Comparison of ENCODE assay signal across 15 cellular contexts in the genomic region with DNA sequence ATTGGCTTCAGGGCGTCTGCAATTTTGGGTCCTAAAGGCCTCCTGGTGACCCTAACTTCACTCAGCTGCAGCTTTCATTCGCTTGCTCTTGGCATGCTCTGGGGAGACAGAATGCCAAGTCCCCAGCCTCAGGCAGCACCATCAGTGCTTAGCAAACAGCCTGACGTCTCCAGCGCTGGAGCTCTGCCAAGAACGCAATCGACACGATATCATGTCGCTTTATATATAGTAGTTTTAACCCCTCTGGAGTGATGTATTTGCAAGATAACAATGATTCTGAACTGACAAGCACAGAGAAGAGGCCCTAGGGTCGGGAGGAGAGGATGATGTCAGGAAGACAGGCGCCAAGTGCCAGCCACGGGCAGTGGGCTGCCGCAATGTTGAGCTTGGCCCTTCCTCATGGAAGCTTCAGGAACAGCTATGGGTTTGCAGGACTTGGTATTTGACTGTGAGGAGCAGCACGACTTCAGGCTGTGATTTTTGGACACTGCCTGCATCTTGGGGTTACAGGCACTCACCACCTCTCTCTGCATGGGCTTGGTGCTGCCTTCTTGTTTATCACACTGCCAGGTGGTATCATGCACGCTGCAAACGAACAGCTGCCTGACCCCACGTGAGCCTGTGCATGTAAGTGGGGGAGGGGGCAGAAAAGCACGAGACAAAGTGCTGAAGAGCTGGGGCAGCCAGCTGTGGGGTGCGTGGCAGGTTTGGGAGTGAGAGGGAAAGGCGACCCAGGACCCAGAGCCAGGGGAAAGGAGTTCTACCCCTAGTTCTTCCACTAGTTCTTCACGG. TPM values are rescaled to one million over a fixed set of nuclear protein-coding genes. Genes with fewer than 3 reads are reported as not detected.
A peak's percentile ranks its signal among the peaks of the same experiment; 100 is the strongest.
DNase-seq lines count a peak whose midpoint lies in the region; ATAC-seq and TF ChIP-seq lines count a peak whose summit lies in the region.
"Had no signal": no experiment of that assay in that cellular context is flagged by ENCODE, and none has a peak within 500 bp of the region (broad histone marks: within the 10 kb centered on the region; RNA-seq: fewer than 3 reads in every experiment).

No MANE protein-coding gene starts in this region.

- CTCF ChIA-PET in CD4-positive, alpha-beta memory T cell (lab: Charles Lee; ENCODE audit: partially characterized antibody): interaction anchor here (1.0 kb wide), 1 partner anchor 142 kb away, joined by 3 read pairs; no protein-coding TSS in a partner anchor

- no peak overlapping the region for H3K9ac ChIP-seq in neuronal stem cell (ENCODE audit: low read depth, low read length, poor library complexity)

- no CpG with 5 or more reads among the region's 20 CpGs for WGBS in neuronal stem cell (ENCODE audit: extremely low coverage in 2 of 2, insufficient read length in 2 of 2, insufficient replicate concordance in 1 of 2), 2 donors

- H3K4me1 ChIP-seq in CD4-positive, alpha-beta memory T cell (ENCODE audit: insufficient read depth, low read length): peaks cover 24% of the 10 kb centered on the region
- H3K4me1 ChIP-seq in neuronal stem cell (ENCODE audit: control insufficient read depth in 2 of 2, insufficient read depth in 1 of 2, low read depth in 1 of 2, low read length in 2 of 2): no peaks in the 10 kb centered on the region
- H3K4me1 ChIP-seq: heart right ventricle had no signal

- H2BK5ac ChIP-seq in neuronal stem cell (ENCODE audit: low read length): no peak overlapping the region

- no peaks in the 10 kb centered on the region for H3K36me3 Mint-ChIP-seq in CD4-positive, alpha-beta memory T cell
- H3K36me3 Mint-ChIP-seq: activated CD8-positive, alpha-beta memory T cell treated with anti-CD3 and anti-CD28 coated beads, Interleukin-2, amount 10 ng/mL, durations not matched to agents 7 days and 5 days had no signal

- H3K14ac ChIP-seq in neuronal stem cell (ENCODE audit: low read length): no peak overlapping the region

- H3K4me2 ChIP-seq in neuronal stem cell (ENCODE audit: insufficient read depth, low read length, poor library complexity, severe bottlenecking): no peak overlapping the region

- H3K9me3 Mint-ChIP-seq in CD4-positive, alpha-beta memory T cell: no peaks in the 10 kb centered on the region

- no peak overlapping the region for H4K91ac ChIP-seq in neuronal stem cell (ENCODE audit: low read depth, low read length, poor library complexity)

- no peak overlapping the region for H2BK120ac ChIP-seq in neuronal stem cell (ENCODE audit: low read depth, low read length)

- H2AFZ ChIP-seq in neuronal stem cell (ENCODE audit: low read length): no peak overlapping the region

- no peak overlapping the region for H3K23ac ChIP-seq in neuronal stem cell (ENCODE audit: low read depth, low read length, poor library complexity)

- H3K4ac ChIP-seq in neuronal stem cell (ENCODE audit: low read length): no peak overlapping the region

- H3K36me3 ChIP-seq in CD4-positive, alpha-beta memory T cell (ENCODE audit: insufficient read depth, low read length): no peaks in the 10 kb centered on the region
- H3K36me3 ChIP-seq in neuronal stem cell (replicated peaks in 1 of 2; ENCODE audit: control insufficient read depth in 2 of 2, insufficient read depth in 2 of 2, low read length in 2 of 2): peaks cover 47 to 53% of the 10 kb centered on the region in 2 donors
- H3K36me3 ChIP-seq: heart right ventricle, tibial artery had no signal

- H4K8ac ChIP-seq in neuronal stem cell (ENCODE audit: low read depth, low read length): no peak overlapping the region

- H3K79me1 ChIP-seq in neuronal stem cell (ENCODE audit: low read depth, low read length): peaks cover 4% of the 10 kb centered on the region

- no peaks in the 10 kb centered on the region for H3K9me3 ChIP-seq in CD4-positive, alpha-beta memory T cell (ENCODE audit: control insufficient read depth in 1 of 2, low read length in 2 of 2)
- H3K9me3 ChIP-seq in neuronal stem cell (replicated peaks in 1 of 2; ENCODE audit: control insufficient read depth in 2 of 2, insufficient read depth in 1 of 2, low read depth in 1 of 2, low read length in 2 of 2): peaks cover 0 to 2% of the 10 kb centered on the region in 2 donors
- H3K9me3 ChIP-seq: heart right ventricle, tibial artery had no signal

- no peak overlapping the region for H3K4me3 ChIP-seq in CD4-positive, alpha-beta memory T cell (ENCODE audit: low read length in 2 of 2)
- H3K4me3 ChIP-seq in dorsolateral prefrontal cortex: peak overlapping the region in 1 of 59 donors; percentile 8
- peak overlapping the region in 1 of 2 donors; percentile 33 for H3K4me3 ChIP-seq in neuronal stem cell (ENCODE audit: low read length in 2 of 2)
- H3K4me3 ChIP-seq: heart right ventricle, tibial artery had no signal

- no peak overlapping the region for H2AK5ac ChIP-seq in neuronal stem cell (ENCODE audit: low read depth, low read length)

- H3K4me3 Mint-ChIP-seq in CD4-positive, alpha-beta memory T cell: peak overlapping the region in 6 of 8 donors; percentile 12 to 82 (median 56)
- H3K4me3 Mint-ChIP-seq: activated CD8-positive, alpha-beta memory T cell treated with anti-CD3 and anti-CD28 coated beads, Interleukin-2, amount 10 ng/mL, durations not matched to agents 7 days and 5 days had no signal

- intact Hi-C loops in CD4-positive, alpha-beta memory T cell (cut with micrococcal nuclease): no loop called here
- intact Hi-C loops in dorsolateral prefrontal cortex (cut with DNase I): no loop called here

- no peak overlapping the region for H3K27ac ChIP-seq in CD4-positive, alpha-beta memory T cell (ENCODE audit: low read depth, low read length)
- H3K27ac ChIP-seq in dorsolateral prefrontal cortex (peak overlapping the region in 55 of 59 donors; percentile 3 to 87 (median 76)), neuronal stem cell (replicated peaks; ENCODE audit: low read length) (no peak overlapping the region)
- H3K27ac ChIP-seq: heart right ventricle, tibial artery had no signal

- no peak for DNase-seq in CD4-positive, alpha-beta memory T cell
- DNase-seq in NCI-H1105 (lab: John Stamatoyannopoulos, UW) (peak; percentile 96), NCI-H510A treated with DMSO at 0.1 percent for 48 hours (lab: John Stamatoyannopoulos, UW) (peak; percentile 40), dorsolateral prefrontal cortex (peak in 9 of 10 donors; percentile 58 to 83 (median 72)), retina (no peak), neuronal stem cell (ENCODE audit: low spot score) (no peak)
- no peak for DNase-seq in stimulated activated CD4-positive, alpha-beta T cell treated with anti-CD3 and anti-CD28 coated beads, Interleukin-12 subunit alpha, Interleukin-12 subunit beta, amount 100 ng/mL, for 4 hours
- DNase-seq: activated CD8-positive, alpha-beta memory T cell treated with anti-CD3 and anti-CD28 coated beads, Interleukin-2, amount 10 ng/mL, durations not matched to agents 7 days and 5 days; effector CD8-positive, alpha-beta T cell; heart right ventricle; tibial artery had no signal

- ATAC-seq in GM21737 (IDR thresholded peaks at IDR 0.05; ENCODE audit: unreplicated experiment): no peak
- ATAC-seq: heart right ventricle had no signal

- POLR2A ChIA-PET in CD4-positive, alpha-beta memory T cell (lab: Charles Lee; ENCODE audit: partially characterized antibody): no interaction called here

- peaks cover 9 to 17% of the 10 kb centered on the region in 2 donors for H3K27me3 Mint-ChIP-seq in CD4-positive, alpha-beta memory T cell

- H3K27me3 ChIP-seq in CD4-positive, alpha-beta memory T cell (ENCODE audit: insufficient read depth, low read length): no peaks in the 10 kb centered on the region
- H3K27me3 ChIP-seq in dorsolateral prefrontal cortex (no peaks in the 10 kb centered on the region), neuronal stem cell (ENCODE audit: control insufficient read depth in 3 of 3, insufficient read depth in 3 of 3, low read depth in 1 of 3, low read length in 3 of 3) (no peaks in the 10 kb centered on the region)

- no peak overlapping the region for H2BK15ac ChIP-seq in neuronal stem cell (ENCODE audit: low read length)

- TF ChIP-seq CTCF in dorsolateral prefrontal cortex (IDR thresholded peaks at IDR 0.05 in 54 of 56, conservative IDR thresholded peaks at IDR 0.05 in 2 of 56; ENCODE audit: low read depth in 1 of 56, partially characterized antibody in 56 of 56): no peak

- no peak overlapping the region for H3K18ac ChIP-seq in neuronal stem cell (ENCODE audit: low read length)

- peaks cover 18 to 31% (median 21%) of the 10 kb centered on the region in 4 donors for H3K4me1 Mint-ChIP-seq in CD4-positive, alpha-beta memory T cell

- peak overlapping the region in 1 of 7 donors; percentile 73 for H3K27ac Mint-ChIP-seq in CD4-positive, alpha-beta memory T cell
- H3K27ac Mint-ChIP-seq: activated CD8-positive, alpha-beta memory T cell treated with anti-CD3 and anti-CD28 coated beads, Interleukin-2, amount 10 ng/mL, durations not matched to agents 7 days and 5 days had no signal

- no peak overlapping the region for H2BK12ac ChIP-seq in neuronal stem cell (ENCODE audit: low read length)

RNA-seq across cellular contexts. Expression of a gene that starts 26.1 kb away (rescaled TPM):
- total RNA-seq in CD4-positive, alpha-beta memory T cell: under 1 TPM; 0.44 to 0.47 TPM
- not detected for polyA plus RNA-seq in CD4-positive, alpha-beta memory T cell
- 100 to 1,000 TPM; 204 to 380 (median 266) TPM for total RNA-seq in dorsolateral prefrontal cortex
- 27.4 TPM for polyA plus RNA-seq in neuronal stem cell (2013, experiment 1 of 2)
- polyA plus RNA-seq in neuronal stem cell (2013, experiment 2 of 2): 27.2 TPM
- total RNA-seq: lung microvascular endothelial cell, pulmonary artery endothelial cell had no signal
- polyA plus RNA-seq: BJ had no signal

RNA-seq across cellular contexts. Expression of a gene that starts 54.2 kb away (rescaled TPM):
- 1 to 10 TPM; 1.2 to 1.5 TPM for total RNA-seq in CD4-positive, alpha-beta memory T cell
- under 1 TPM; 0.43 to 0.79 TPM for polyA plus RNA-seq in CD4-positive, alpha-beta memory T cell
- 1 to 10 TPM in 119 of 120 experiments, under 1 TPM in 1; 0.81 to 5.9 (median 3.3) TPM for total RNA-seq in dorsolateral prefrontal cortex
- polyA plus RNA-seq in neuronal stem cell (2013, experiment 1 of 2): 7.7 TPM
- 7.7 TPM for polyA plus RNA-seq in neuronal stem cell (2013, experiment 2 of 2)

Comparison
In these comparisons a context has a peak if more than half of its experiments do, and no peak if none do; other contexts are left out.
1. DNase-seq: peak in NCI-H1105 (single experiment), NCI-H510A treated with DMSO at 0.1 percent for 48 hours (single experiment) and dorsolateral prefrontal cortex (9 of 10); none in CD4-positive, alpha-beta memory T cell (0 of 5), stimulated activated CD4-positive, alpha-beta T cell treated with anti-CD3 and anti-CD28 coated beads, Interleukin-12 subunit alpha, Interleukin-12 subunit beta, amount 100 ng/mL, for 4 hours (single experiment), retina (single experiment) and neuronal stem cell (single experiment).
2. H3K27ac ChIP-seq: peak in dorsolateral prefrontal cortex (55 of 59); none in CD4-positive, alpha-beta memory T cell (single experiment) and neuronal stem cell (single experiment).
3. RNA of a gene that starts 26.1 kb away (total RNA-seq): 204 to 380 TPM in dorsolateral prefrontal cortex; 0.44 to 0.47 TPM in CD4-positive, alpha-beta memory T cell; every median in the first group is over 100 times any median in the second.